ENCODE assay signal across 1 cellular context in the genomic region with DNA sequence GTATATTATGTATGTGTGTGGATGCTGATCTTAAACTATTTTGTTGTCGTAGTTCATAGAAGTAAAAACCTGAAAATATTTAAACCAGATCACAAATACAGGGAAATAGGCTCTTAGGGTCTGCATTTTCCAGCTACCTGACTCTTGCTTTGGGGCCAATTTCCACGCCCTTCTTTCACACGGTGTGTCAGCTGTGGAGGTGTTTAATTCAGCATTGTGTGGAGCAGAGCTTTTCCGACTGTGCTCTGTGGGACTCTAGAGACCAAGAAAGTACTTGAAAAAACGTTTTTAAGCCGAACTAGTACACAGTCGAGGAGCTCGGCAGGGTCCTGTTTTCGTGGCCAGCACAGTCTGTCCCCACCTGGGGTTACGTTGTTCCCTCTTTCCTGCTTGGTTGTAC.
TF ChIP-seq lines count a peak whose summit lies in the region.

No MANE protein-coding gene starts in this region.

TF ChIP-seq in H1, 55 proteins besides CTCF, POLR2A, EP300 and RAD21 (continued from another document):
- TF ChIP-seq FOSL1 (IDR thresholded peaks at IDR 0.05; ENCODE audit: insufficient read depth, low read depth, low read length) (no peak), JUN (IDR thresholded peaks at IDR 0.05; ENCODE audit: low read depth, low read length) (no peak), CHD1 (IDR thresholded peaks at IDR 0.05; ENCODE audit: low read depth, low read length) (no peak), POLR2AphosphoS5 (IDR thresholded peaks at IDR 0.05; ENCODE audit: low read depth, low read length) (no peak), ATF2 (IDR thresholded peaks at IDR 0.05; ENCODE audit: low read length) (no peak)
